19 cellular contexts compared by ENCODE assay signal in the genomic region with DNA sequence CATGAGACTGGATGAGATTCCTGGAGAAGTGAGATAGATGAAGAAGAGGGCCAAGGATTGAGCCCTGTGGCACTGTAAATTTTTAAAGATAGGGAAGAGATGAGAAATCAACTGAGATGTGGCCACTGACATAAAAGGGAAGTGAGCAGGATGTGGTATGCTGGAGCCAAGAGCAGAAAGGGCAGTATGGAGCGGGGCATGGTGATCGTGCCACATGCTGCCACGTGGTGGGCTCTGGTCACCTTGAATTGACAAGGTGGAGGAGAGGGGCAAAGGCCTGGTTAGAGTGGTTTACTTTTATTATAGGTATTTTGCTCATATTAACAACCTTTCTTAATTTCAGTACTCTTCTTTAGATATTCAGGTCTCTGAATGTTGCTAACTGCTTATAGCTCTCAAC.
"Had no signal": no experiment of that assay in that cellular context is flagged by ENCODE, and none has a peak within 500 bp of the region (broad histone marks: within the 10 kb centered on the region; RNA-seq: fewer than 3 reads in every experiment).

No MANE protein-coding gene starts in this region.

- FAIRE-seq: colon had no signal

- H3K36me3 Mint-ChIP-seq: activated CD4-positive, alpha-beta memory T cell treated with anti-CD3 and anti-CD28 coated beads for 36 hours; activated naive CD8-positive, alpha-beta T cell had no signal

- H3K27ac Mint-ChIP-seq: activated CD4-positive, alpha-beta memory T cell treated with anti-CD3 and anti-CD28 coated beads for 36 hours; activated CD4-positive, alpha-beta T cell treated with anti-CD3 and anti-CD28 coated beads, Interleukin-2, amount 10 ng/mL, durations not matched to agents 7 days and 5 days; activated naive CD4-positive, alpha-beta T cell treated with anti-CD3 and anti-CD28 coated beads for 36 hours; activated naive CD8-positive, alpha-beta T cell; activated T-helper 17 cell treated with anti-CD3 and anti-CD28 coated beads, Interleukin-2, amount 50 U/mL, for 72 hours had no signal

- H3K4me3 Mint-ChIP-seq: activated CD4-positive, alpha-beta memory T cell treated with anti-CD3 and anti-CD28 coated beads for 36 hours; activated CD4-positive, alpha-beta T cell treated with anti-CD3 and anti-CD28 coated beads, Interleukin-2, amount 10 ng/mL, durations not matched to agents 7 days and 5 days; activated naive CD4-positive, alpha-beta T cell treated with anti-CD3 and anti-CD28 coated beads for 36 hours; activated naive CD8-positive, alpha-beta T cell; activated T-helper 17 cell treated with anti-CD3 and anti-CD28 coated beads, Interleukin-2, amount 50 U/mL, for 72 hours had no signal

- DNase-seq: activated CD4-positive, alpha-beta memory T cell treated with anti-CD3 and anti-CD28 coated beads for 36 hours; activated CD4-positive, alpha-beta T cell treated with anti-CD3 and anti-CD28 coated beads, Interleukin-2, amount 10 ng/mL, durations not matched to agents 7 days and 5 days; activated CD4-positive, CD25-positive, alpha-beta regulatory T cell; activated CD8-positive, alpha-beta memory T cell treated with anti-CD3 and anti-CD28 coated beads for 24 hours; activated gamma-delta T cell; activated naive CD4-positive, alpha-beta T cell treated with anti-CD3 and anti-CD28 coated beads for 36 hours; activated T-cell treated with anti-CD3 and anti-CD28 coated beads, Interleukin-2, amount 50 U/mL, for 48 hours; brain microvascular endothelial cell; cerebellar nuclear complex; KBM-7; NCI-H1105 treated with DMSO at 0.1 percent for 48 hours; NCI-H1436 treated with DMSO at 0.1 percent for 48 hours; NCI-H187; NCI-H2081; NCI-H524; T-helper 1 cell had no signal

- H3K9me3 Mint-ChIP-seq: activated CD4-positive, alpha-beta memory T cell treated with anti-CD3 and anti-CD28 coated beads for 36 hours; activated CD4-positive, alpha-beta T cell treated with anti-CD3 and anti-CD28 coated beads, Interleukin-2, amount 10 ng/mL, durations not matched to agents 7 days and 5 days; activated naive CD4-positive, alpha-beta T cell treated with anti-CD3 and anti-CD28 coated beads for 36 hours; activated T-helper 17 cell treated with anti-CD3 and anti-CD28 coated beads, Interleukin-2, amount 50 U/mL, for 72 hours had no signal

- H3K4me1 Mint-ChIP-seq: activated CD4-positive, alpha-beta T cell treated with anti-CD3 and anti-CD28 coated beads, Interleukin-2, amount 10 ng/mL, durations not matched to agents 7 days and 5 days; activated T-helper 17 cell treated with anti-CD3 and anti-CD28 coated beads, Interleukin-2, amount 50 U/mL, for 72 hours had no signal
